In the genomic region with DNA sequence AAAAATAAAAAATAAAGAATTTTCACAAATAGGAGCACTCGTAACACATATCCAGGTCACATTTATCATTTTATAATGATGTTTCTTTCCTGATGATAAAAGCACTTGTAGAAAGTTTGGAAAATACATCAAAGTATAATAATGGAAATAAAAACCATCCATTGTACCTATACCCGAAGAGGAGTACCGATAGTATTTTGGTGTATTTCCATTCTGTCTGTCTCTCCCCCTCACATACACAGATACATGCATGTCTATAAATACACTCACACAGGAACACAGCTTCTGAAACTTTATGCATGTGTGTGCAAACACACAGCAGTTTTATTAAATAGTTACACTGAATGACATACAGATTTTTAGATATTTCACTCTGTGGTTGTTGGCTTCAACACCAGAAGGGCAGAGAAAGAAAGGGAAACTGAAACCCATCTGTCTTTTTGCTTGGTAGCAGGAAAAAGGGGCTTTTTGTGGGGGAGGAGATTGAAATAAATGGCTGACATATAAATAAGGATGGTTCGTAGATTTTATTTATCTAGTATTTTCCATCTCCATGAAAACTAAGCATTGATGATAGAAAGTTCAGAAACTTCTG, we compare ENCODE assay signal across 8 cellular contexts.
DNase-seq lines count a peak whose midpoint lies in the region; ATAC-seq and TF ChIP-seq lines count a peak whose summit lies in the region.

No MANE protein-coding gene starts in this region.

- peak overlapping the region in 1 of 2 donors; percentile 59 for H3K27ac ChIP-seq in testis

- no peaks in the 10 kb centered on the region for H3K36me3 ChIP-seq in testis (ENCODE audit: low read depth, missing control alignments)

- peaks cover 19% of the 10 kb centered on the region for H3K4me1 ChIP-seq in testis

- peak; percentile 54 for ATAC-seq in GM21515 (IDR thresholded peaks at IDR 0.05; ENCODE audit: unreplicated experiment)

- TF ChIP-seq POLR2A in testis (IDR thresholded peaks at IDR 0.05): no peak

- intact Hi-C loops in testis (cut with DNase I; ENCODE audit: low total_unique reads): no loop called here

- H3K4me3 ChIP-seq in testis: no peak overlapping the region

- WGBS in testis, 2 donors: 69 to 75% methylated on average over 4 of the region's 4 CpGs

- no peaks in the 10 kb centered on the region for H3K27me3 ChIP-seq in testis

- H3K9me3 ChIP-seq in testis: no peaks in the 10 kb centered on the region

- TF ChIP-seq CTCF in testis (IDR thresholded peaks at IDR 0.05): no peak

- DNase-seq in EL (peak; percentile 26), OCI-M1 (lab: John Stamatoyannopoulos, UW) (peak; percentile 73), glomerular visceral epithelial cell (ENCODE audit: extremely low spot score) (peak; percentile 32), testis (no peak), HT-29 (ENCODE audit: low spot score) (no peak), NCI-H1436 (lab: John Stamatoyannopoulos, UW) (no peak)
- DNase-seq in stimulated activated naive CD4-positive, alpha-beta T cell treated with Interleukin-2 at 50 U/mL for 16 hours (lab: John Stamatoyannopoulos, UW): no peak

Comparison
In these comparisons a context has a peak if more than half of its experiments do, and no peak if none do; other contexts are left out.
1. DNase-seq: peak in EL (single experiment), OCI-M1 (single experiment) and glomerular visceral epithelial cell (single experiment); none in stimulated activated naive CD4-positive, alpha-beta T cell treated with Interleukin-2 at 50 U/mL for 16 hours (single experiment), testis (single experiment), HT-29 (single experiment) and NCI-H1436 (single experiment).